10 cellular contexts compared by ENCODE assay signal in genomic region chr10:21334891-21335696, GRCh38.
DNase-seq lines count a peak whose midpoint lies in the region; ATAC-seq, FAIRE-seq and TF ChIP-seq lines count a peak whose summit lies in the region.
"Had no signal": no experiment of that assay in that cellular context is flagged by ENCODE, and none has a peak within 500 bp of the region (broad histone marks: within the 10 kb centered on the region; RNA-seq: fewer than 3 reads in every experiment).

No MANE protein-coding gene starts in this region.

- TF ChIP-seq EP300 in HepG2 (IDR thresholded peaks at IDR 0.05; ENCODE audit: low read depth in 2 of 2, low read length in 2 of 2) (no peak), HepG2 (CRISPR knock-in tag; IDR thresholded peaks at IDR 0.05; ENCODE audit: borderline replicate concordance) (no peak)

- H3K27me3 ChIP-seq in HepG2 (ENCODE audit: control insufficient read depth in 1 of 2, insufficient read depth in 2 of 2, low read length in 2 of 2) = no peaks in the 10 kb centered on the region
- H3K27me3 ChIP-seq: BLaER1 had no signal

- H3K9ac ChIP-seq in HepG2 (ENCODE audit: insufficient read depth, low read depth, low read length) = no peak overlapping the region
- H3K9ac ChIP-seq: BLaER1 had no signal

- no peak overlapping the region for H3K27ac ChIP-seq in HepG2 (ENCODE audit: extremely low read length, insufficient read depth, low read length)
- H3K27ac ChIP-seq: BLaER1 had no signal

- H3K79me2 ChIP-seq in HepG2 (ENCODE audit: insufficient read depth, low read length) = no peaks in the 10 kb centered on the region

- H3K36me3 Mint-ChIP-seq in chondrocyte (ENCODE audit: low read depth) = no peaks in the 10 kb centered on the region
- H3K36me3 Mint-ChIP-seq in activated naive CD4-positive, alpha-beta T cell treated with anti-CD3 and anti-CD28 coated beads, Interleukin-2, amount 50 U/mL, for 72 hours = no peaks in the 10 kb centered on the region
- no peaks in the 10 kb centered on the region for H3K36me3 Mint-ChIP-seq in activated T-cell treated with anti-CD3 and anti-CD28 coated beads, Interleukin-2, amount 50 U/mL, for 24 hours (ENCODE audit: low read depth)

- H3K4me3 ChIP-seq in HepG2 (replicated peaks in 1 of 3; ENCODE audit: insufficient read depth in 1 of 3, low read depth in 2 of 3, low read length in 3 of 3) = no peak overlapping the region
- H3K4me3 ChIP-seq: BLaER1 had no signal

- POLR2A ChIA-PET in HepG2 (lab: Yijun Ruan, JAX) = no interaction called here

- 50% methylated on average over 14 of the region's 14 CpGs for WGBS in HepG2 (ENCODE audit: low lambda C conversion rate)

- ATAC-seq in HepG2 (peak; percentile 17; the same call in 1 of the 3 replicates), GM21447 (IDR thresholded peaks at IDR 0.05; ENCODE audit: unreplicated experiment) (no peak)
- no peak for ATAC-seq in activated naive CD4-positive, alpha-beta T cell treated with anti-CD3 and anti-CD28 coated beads, Interleukin-2, amount 50 U/mL, for 72 hours

- TF ChIP-seq POLR2A in HepG2 (IDR thresholded peaks at IDR 0.05; ENCODE audit: insufficient read depth in 1 of 2, low read depth in 2 of 2, low read length in 2 of 2) = no peak

- no peak overlapping the region for H3K4me3 Mint-ChIP-seq in chondrocyte (ENCODE audit: unreplicated experiment)
- H3K4me3 Mint-ChIP-seq in activated T-cell treated with anti-CD3 and anti-CD28 coated beads, Interleukin-2, amount 50 U/mL, for 24 hours = no peak overlapping the region

- DNase-seq in SIG-M5 treated with dmso at 0.1 percent for 504 hours (lab: John Stamatoyannopoulos, UW; ENCODE audit: unreplicated experiment) (peak; percentile 39), SIG-M5 (lab: John Stamatoyannopoulos, UW) (no peak), chondrocyte (ENCODE audit: low spot score) (no peak), HepG2 (ENCODE audit: low spot score) (peak; percentile 61), urothelium cell line (ENCODE audit: low spot score) (peak; percentile 77)
- DNase-seq in activated naive CD4-positive, alpha-beta T cell treated with anti-CD3 and anti-CD28 coated beads, Interleukin-2, amount 50 U/mL, for 72 hours (ENCODE audit: low spot score in 2 of 2) = no peak
- no peak for DNase-seq in activated T-cell treated with anti-CD3 and anti-CD28 coated beads, Interleukin-2, amount 50 U/mL, for 24 hours
- DNase-seq: NCI-H1105 had no signal

- H4K20me1 ChIP-seq in HepG2 (ENCODE audit: insufficient read depth, low read length) = no peaks in the 10 kb centered on the region
- H4K20me1 ChIP-seq: BLaER1 had no signal

- TF ChIP-seq CTCF in chondrocyte (IDR thresholded peaks at IDR 0.05) (no peak), HepG2 (CRISPR knock-in tag; IDR thresholded peaks at IDR 0.05) (no peak)

- FAIRE-seq in HepG2 (lab: Jason Lieb, UNC) (no peak), urothelium cell line (lab: Jason Lieb, UNC) (no peak)

- no peak overlapping the region for H2AFZ ChIP-seq in HepG2 (ENCODE audit: low read length)

- H3K4me1 ChIP-seq in HepG2 (ENCODE audit: insufficient read depth, low read length) = peaks cover 27% of the 10 kb centered on the region
- H3K4me1 ChIP-seq: BLaER1 had no signal

- H3K4me1 Mint-ChIP-seq in chondrocyte (ENCODE audit: low read depth) = peaks cover 34% of the 10 kb centered on the region
- no peaks in the 10 kb centered on the region for H3K4me1 Mint-ChIP-seq in activated T-cell treated with anti-CD3 and anti-CD28 coated beads, Interleukin-2, amount 50 U/mL, for 24 hours (ENCODE audit: low read depth)

- H3K36me3 ChIP-seq in HepG2 (replicated peaks in 1 of 2; ENCODE audit: control insufficient read depth in 1 of 2, insufficient read depth in 2 of 2, low read length in 2 of 2) = no peaks in the 10 kb centered on the region
- H3K36me3 ChIP-seq: BLaER1 had no signal

- intact Hi-C loops in HepG2 (cut with micrococcal nuclease; ENCODE audit: unreplicated experiment) = no loop called here

- in situ Hi-C loops in HepG2 (cut with HindIII; ENCODE audit: extremely low pct_ligation_motif_present, low pct_unique_long_range_greater_than_20kb) = no loop called here

- no peak overlapping the region for H3K4me2 ChIP-seq in HepG2 (ENCODE audit: low read depth, low read length)
- H3K4me2 ChIP-seq: BLaER1 had no signal

- peak overlapping the region; percentile 65 for H3K27ac Mint-ChIP-seq in chondrocyte (ENCODE audit: unreplicated experiment)
- no peak overlapping the region for H3K27ac Mint-ChIP-seq in activated naive CD4-positive, alpha-beta T cell treated with anti-CD3 and anti-CD28 coated beads, Interleukin-2, amount 50 U/mL, for 72 hours
- H3K27ac Mint-ChIP-seq in activated T-cell treated with anti-CD3 and anti-CD28 coated beads, Interleukin-2, amount 50 U/mL, for 24 hours = no peak overlapping the region

- no peaks in the 10 kb centered on the region for H3K9me3 ChIP-seq in HepG2 (ENCODE audit: low read length)
- H3K9me3 ChIP-seq: BLaER1 had no signal

- CTCF ChIA-PET in HepG2 (lab: Yijun Ruan, JAX; ENCODE audit: low intra/inter-chr PET ratio, low total read pairs) = no interaction called here

- H3K9me3 Mint-ChIP-seq in chondrocyte (ENCODE audit: low read depth) = no peaks in the 10 kb centered on the region
- H3K9me3 Mint-ChIP-seq in activated naive CD4-positive, alpha-beta T cell treated with anti-CD3 and anti-CD28 coated beads, Interleukin-2, amount 50 U/mL, for 72 hours = peaks cover 0 to 4% of the 10 kb centered on the region in 2 donors
- H3K9me3 Mint-ChIP-seq in activated T-cell treated with anti-CD3 and anti-CD28 coated beads, Interleukin-2, amount 50 U/mL, for 24 hours = no peaks in the 10 kb centered on the region

- no peak for TF ChIP-seq RAD21 in HepG2 (CRISPR knock-in tag; IDR thresholded peaks at IDR 0.05)

- BruUV-seq in HepG2 (replicated peaks; lab: Mats Ljungman, UMichigan) = no TSS peak

- no peaks in the 10 kb centered on the region for H3K27me3 Mint-ChIP-seq in chondrocyte (ENCODE audit: low read depth)
- peaks cover 3% of the 10 kb centered on the region for H3K27me3 Mint-ChIP-seq in activated T-cell treated with anti-CD3 and anti-CD28 coated beads, Interleukin-2, amount 50 U/mL, for 24 hours

TF ChIP-seq in HepG2, 621 proteins besides CTCF, POLR2A, EP300 and RAD21:
- TF ChIP-seq FOSL2 (CRISPR knock-in tag; IDR thresholded peaks at IDR 0.05) (peak; percentile 68), KLF9 (CRISPR knock-in tag; IDR thresholded peaks at IDR 0.05; ENCODE audit: low read depth) (no peak)

Comparison
In these comparisons a context has a peak if more than half of its experiments do, and no peak if none do; other contexts are left out.
1. DNase-seq: peak in SIG-M5 treated with dmso at 0.1 percent for 504 hours (single experiment), HepG2 (single experiment) and urothelium cell line (single experiment); none in SIG-M5 (single experiment), chondrocyte (single experiment), activated naive CD4-positive, alpha-beta T cell treated with anti-CD3 and anti-CD28 coated beads, Interleukin-2, amount 50 U/mL, for 72 hours (0 of 2) and activated T-cell treated with anti-CD3 and anti-CD28 coated beads, Interleukin-2, amount 50 U/mL, for 24 hours (single experiment).